Comparison of ENCODE assay signal across 19 cellular contexts in genomic region chr1:62809788-62810187, GRCh38.
DNase-seq lines count a peak whose midpoint lies in the region; ATAC-seq and TF ChIP-seq lines count a peak whose summit lies in the region.
"Had no signal": no experiment of that assay in that cellular context is flagged by ENCODE, and none has a peak within 500 bp of the region (broad histone marks: within the 10 kb centered on the region; RNA-seq: fewer than 3 reads in every experiment).

No MANE protein-coding gene starts in this region.

- H4K20me1 ChIP-seq in OCI-LY3 (ENCODE audit: insufficient read depth, low read length): no peaks in the 10 kb centered on the region

- no peaks in the 10 kb centered on the region for H3K27me3 ChIP-seq in GM06990 (replicated peaks; ENCODE audit: control insufficient read depth, insufficient read depth, low read length)
- no peaks in the 10 kb centered on the region for H3K27me3 ChIP-seq in OCI-LY3 (ENCODE audit: low read depth, low read length)
- H3K27me3 ChIP-seq: MG63, upper lobe of left lung had no signal

- H3K4me3 ChIP-seq in GM06990 (replicated peaks; ENCODE audit: low read depth, low read length) (no peak overlapping the region; the same call in 1 of the 2 replicates), OCI-LY3 (ENCODE audit: low read length) (peak overlapping the region; percentile 13)
- H3K4me3 ChIP-seq: MG63, upper lobe of left lung had no signal

- ATAC-seq in GM21381 (IDR thresholded peaks at IDR 0.05; ENCODE audit: unreplicated experiment): peak; percentile 31
- peak; percentile 35 for ATAC-seq in HG03060 (IDR thresholded peaks at IDR 0.05; ENCODE audit: low read depth, unreplicated experiment)
- no peak for ATAC-seq in stimulated activated naive CD8-positive, alpha-beta T cell treated with anti-CD3 and anti-CD28 coated beads, Interleukin-15, Interleukin-2, amounts not matched to agents 100 U/mL and 50 U/mL, for 24 hours
- ATAC-seq in GM21515 (IDR thresholded peaks at IDR 0.05; ENCODE audit: unreplicated experiment): no peak
- ATAC-seq: left ventricle myocardium superior, T-helper 17 cell, WTC11 had no signal

- TF ChIP-seq CTCF in GM06990 (IDR thresholded peaks at IDR 0.05; ENCODE audit: insufficient read depth, low read length, poor library complexity, severe bottlenecking) (no peak), OCI-LY3 (IDR thresholded peaks at IDR 0.05; ENCODE audit: low read depth, low read length) (no peak)

- H3K9ac ChIP-seq in OCI-LY3 (ENCODE audit: low read length): peak overlapping the region; percentile 36; the same call in 1 of the 2 replicates

- no peaks in the 10 kb centered on the region for H3K9me3 ChIP-seq in OCI-LY3 (ENCODE audit: insufficient read depth, low read length)
- H3K9me3 ChIP-seq: MG63, upper lobe of left lung had no signal

- H3K79me2 ChIP-seq in OCI-LY3 (ENCODE audit: low read length): no peaks in the 10 kb centered on the region

- DNase-seq in GM06990 (ENCODE audit: extremely low read depth, insufficient read length): peak; percentile 29
- no peak for DNase-seq in COR-L47 (lab: John Stamatoyannopoulos, UW)
- no peak for DNase-seq in stimulated activated naive CD8-positive, alpha-beta T cell treated with anti-CD3 and anti-CD28 coated beads, Interleukin-15, Interleukin-2, amounts not matched to agents 100 U/mL and 50 U/mL, for 24 hours
- DNase-seq in NCI-H446 treated with DMSO at 0.1 percent for 48 hours (lab: John Stamatoyannopoulos, UW): no peak
- DNase-seq: activated gamma-delta T cell; amygdala; CD4-positive, alpha-beta memory T cell; GOT3; left ventricle myocardium superior; MG63; NCI-H2171; SHP77; T-helper 17 cell; upper lobe of left lung had no signal

- peaks cover 26% of the 10 kb centered on the region for H3K4me1 ChIP-seq in OCI-LY3 (ENCODE audit: low read length)
- H3K4me1 ChIP-seq: upper lobe of left lung had no signal

- peak overlapping the region; percentile 91 for H3K27ac ChIP-seq in OCI-LY3 (ENCODE audit: low read length)
- H3K27ac ChIP-seq: upper lobe of left lung had no signal

- peak overlapping the region; percentile 46 for H3K4me2 ChIP-seq in OCI-LY3 (ENCODE audit: low read length)

- H2AFZ ChIP-seq in OCI-LY3 (ENCODE audit: low read depth, low read length): no peak overlapping the region

- H3K36me3 ChIP-seq in GM06990 (ENCODE audit: control insufficient read depth, insufficient read depth, low read length) (no peaks in the 10 kb centered on the region), OCI-LY3 (replicated peaks; ENCODE audit: low read depth, low read length) (peaks cover 10% of the 10 kb centered on the region)

Comparison
In these comparisons a context has a peak if more than half of its experiments do, and no peak if none do; other contexts are left out.
1. ATAC-seq: peak in GM21381 (single experiment) and HG03060 (single experiment); none in stimulated activated naive CD8-positive, alpha-beta T cell treated with anti-CD3 and anti-CD28 coated beads, Interleukin-15, Interleukin-2, amounts not matched to agents 100 U/mL and 50 U/mL, for 24 hours (single experiment) and GM21515 (single experiment).